In the genomic region with DNA sequence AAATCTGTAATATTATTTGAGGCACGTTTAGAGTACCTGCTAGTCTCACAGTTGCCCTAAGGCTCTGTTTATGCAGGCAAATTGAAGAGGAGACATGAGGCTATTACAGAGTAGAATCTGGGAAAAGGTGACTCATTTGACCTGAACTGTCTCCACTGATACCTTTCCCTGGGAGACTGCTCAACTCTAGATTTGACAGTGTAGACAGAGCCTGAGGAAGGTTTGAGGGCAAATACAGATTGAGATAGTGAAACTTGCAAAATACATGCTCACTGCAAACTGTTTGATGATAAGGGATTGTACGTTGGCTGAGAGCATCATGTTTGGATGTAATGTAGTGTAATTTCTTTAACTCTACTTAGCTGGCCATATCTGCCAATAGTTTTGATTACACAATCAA, we compare ENCODE assay signal across 22 cellular contexts.
DNase-seq lines count a peak whose midpoint lies in the region; ATAC-seq, FAIRE-seq and TF ChIP-seq lines count a peak whose summit lies in the region.
"Had no signal": no experiment of that assay in that cellular context is flagged by ENCODE, and none has a peak within 500 bp of the region (broad histone marks: within the 10 kb centered on the region; RNA-seq: fewer than 3 reads in every experiment).

No MANE protein-coding gene starts in this region.

- DNase-seq in MCF 10A (ENCODE audit: unreplicated experiment) = peak; percentile 24
- DNase-seq in mammary epithelial cell = no peak
- DNase-seq in OCI-M1 (lab: John Stamatoyannopoulos, UW) = peak; percentile 14
- DNase-seq in HepG2 (ENCODE audit: low spot score) = no peak
- no peak for DNase-seq in NCI-H1694 treated with DMSO at 0.1 percent for 48 hours (lab: John Stamatoyannopoulos, UW)
- no peak for DNase-seq in activated CD4-positive, CD25-positive, alpha-beta regulatory T cell (lab: John Stamatoyannopoulos, UW)
- no peak for DNase-seq in activated naive CD4-positive, alpha-beta T cell treated with anti-CD3 and anti-CD28 coated beads for 36 hours
- DNase-seq: Caco-2; CD4-positive, CD25-positive, alpha-beta regulatory T cell; CD8-positive, alpha-beta T cell; DMS153; DND-41; H9 had no signal

- intact Hi-C loops in MCF 10A (cut with micrococcal nuclease) (no loop called here), mammary epithelial cell (cut with micrococcal nuclease) (no loop called here), HepG2 (cut with micrococcal nuclease; ENCODE audit: unreplicated experiment) (loop anchor here (10.0 kb wide), 1 partner anchor 1622 kb away; no protein-coding TSS in a partner anchor)
- intact Hi-C loops in activated naive CD4-positive, alpha-beta T cell treated with anti-CD3 and anti-CD28 coated beads for 36 hours (cut with micrococcal nuclease) = no loop called here

- H3K4me1 ChIP-seq in mammary epithelial cell (ENCODE audit: insufficient read depth, low read length) (no peaks in the 10 kb centered on the region), HepG2 (ENCODE audit: insufficient read depth, low read length) (no peaks in the 10 kb centered on the region)
- H3K4me1 ChIP-seq: BLaER1, Caco-2 had no signal

- no peak overlapping the region for H3K4me3 Mint-ChIP-seq in MCF 10A (ENCODE audit: unreplicated experiment)
- no peak overlapping the region for H3K4me3 Mint-ChIP-seq in activated naive CD4-positive, alpha-beta T cell treated with anti-CD3 and anti-CD28 coated beads for 36 hours
- H3K4me3 Mint-ChIP-seq: B cell; CD4-positive, CD25-positive, alpha-beta regulatory T cell; CD8-positive, alpha-beta T cell; GM23338; H9 had no signal

- dilution Hi-C loops in mammary epithelial cell (cut with HindIII; ENCODE audit: low sequenced_read_pairs) = no loop called here

- H3K27me3 ChIP-seq in mammary epithelial cell (ENCODE audit: insufficient read depth, low read length) = no peaks in the 10 kb centered on the region
- H3K27me3 ChIP-seq in HepG2 (ENCODE audit: control insufficient read depth in 1 of 2, insufficient read depth in 2 of 2, low read length in 2 of 2) = no peaks in the 10 kb centered on the region
- H3K27me3 ChIP-seq: BLaER1 had no signal

- H3K9me3 Mint-ChIP-seq in MCF 10A (ENCODE audit: unreplicated experiment) = peaks cover 23% of the 10 kb centered on the region
- peaks cover 17% of the 10 kb centered on the region for H3K9me3 Mint-ChIP-seq in activated naive CD4-positive, alpha-beta T cell treated with anti-CD3 and anti-CD28 coated beads for 36 hours
- H3K9me3 Mint-ChIP-seq: GM23338, H9 had no signal

- no peak for FAIRE-seq in HepG2 (lab: Jason Lieb, UNC)
- FAIRE-seq: A204.1, G401.6, GM12892 had no signal

- BruUV-seq in MCF 10A (replicated peaks; lab: Mats Ljungman, UMichigan) (no TSS peak), mammary epithelial cell (replicated peaks; lab: Mats Ljungman, UMichigan) (no TSS peak), HepG2 (replicated peaks; lab: Mats Ljungman, UMichigan) (no TSS peak)

- no peaks in the 10 kb centered on the region for H3K36me3 ChIP-seq in mammary epithelial cell (ENCODE audit: insufficient read depth, low read length)
- H3K36me3 ChIP-seq in HepG2 (replicated peaks in 1 of 2; ENCODE audit: control insufficient read depth in 1 of 2, insufficient read depth in 2 of 2, low read length in 2 of 2) = no peaks in the 10 kb centered on the region
- H3K36me3 ChIP-seq: BLaER1 had no signal

- no peaks in the 10 kb centered on the region for H3K36me3 Mint-ChIP-seq in MCF 10A (ENCODE audit: insufficient read depth, unreplicated experiment)
- no peaks in the 10 kb centered on the region for H3K36me3 Mint-ChIP-seq in activated naive CD4-positive, alpha-beta T cell treated with anti-CD3 and anti-CD28 coated beads for 36 hours (ENCODE audit: low read depth)
- H3K36me3 Mint-ChIP-seq: CD4-positive, CD25-positive, alpha-beta regulatory T cell; CD8-positive, alpha-beta T cell had no signal

- H3K27me3 Mint-ChIP-seq in MCF 10A (ENCODE audit: insufficient read depth, unreplicated experiment) = no peaks in the 10 kb centered on the region
- H3K27me3 Mint-ChIP-seq in activated naive CD4-positive, alpha-beta T cell treated with anti-CD3 and anti-CD28 coated beads for 36 hours (ENCODE audit: low read depth) = no peaks in the 10 kb centered on the region
- H3K27me3 Mint-ChIP-seq: B cell had no signal

- H3K9me3 ChIP-seq in mammary epithelial cell (replicated peaks; ENCODE audit: insufficient read depth, low read length) (no peaks in the 10 kb centered on the region), HepG2 (ENCODE audit: low read length) (no peaks in the 10 kb centered on the region)
- H3K9me3 ChIP-seq: BLaER1, Caco-2 had no signal

- no peak for ATAC-seq in HepG2
- ATAC-seq: CD8-positive, alpha-beta T cell; GM23338; HCT116 had no signal

- H3K4me2 ChIP-seq in mammary epithelial cell (ENCODE audit: insufficient read depth, low read depth, low read length) (no peak overlapping the region), HepG2 (ENCODE audit: low read depth, low read length) (no peak overlapping the region)
- H3K4me2 ChIP-seq: BLaER1 had no signal

- TF ChIP-seq CTCF in MCF 10A (IDR thresholded peaks at IDR 0.05; ENCODE audit: unreplicated experiment) (no peak), mammary epithelial cell (conservative IDR thresholded peaks at IDR 0.05 in 1 of 2, IDR thresholded peaks at IDR 0.05 in 1 of 2; ENCODE audit: extremely low read depth in 1 of 2, insufficient read depth in 1 of 2, low read depth in 1 of 2, low read length in 2 of 2) (no peak), HepG2 (CRISPR knock-in tag; IDR thresholded peaks at IDR 0.05) (no peak)

- H3K9ac ChIP-seq in mammary epithelial cell (ENCODE audit: insufficient read depth, low read length) (no peak overlapping the region), HepG2 (ENCODE audit: insufficient read depth, low read depth, low read length) (no peak overlapping the region)
- H3K9ac ChIP-seq: BLaER1 had no signal

- H3K27ac ChIP-seq in mammary epithelial cell (ENCODE audit: insufficient read depth, low read depth, low read length) (no peak overlapping the region), HepG2 (ENCODE audit: extremely low read length, insufficient read depth, low read length) (no peak overlapping the region)
- H3K27ac ChIP-seq: 22Rv1, BLaER1, C4-2B had no signal

- H3K79me2 ChIP-seq in mammary epithelial cell (ENCODE audit: insufficient read depth, low read length) (no peaks in the 10 kb centered on the region), HepG2 (ENCODE audit: insufficient read depth, low read length) (no peaks in the 10 kb centered on the region)

- CTCF ChIA-PET in MCF 10A (lab: Yijun Ruan, JAX) = no interaction called here
- CTCF ChIA-PET in mammary epithelial cell (lab: Charles Lee; ENCODE audit: low non-redundant PET) = no interaction called here
- CTCF ChIA-PET in HepG2 (lab: Yijun Ruan, JAX; ENCODE audit: low intra/inter-chr PET ratio, low total read pairs) = no interaction called here
- CTCF ChIA-PET in activated naive CD4-positive, alpha-beta T cell treated with anti-CD3 and anti-CD28 coated beads for 36 hours (lab: Charles Lee) = interaction anchor here (0.8 kb wide), 1 partner anchor 12 kb away, joined by 3 read pairs; no protein-coding TSS in a partner anchor

- TF ChIP-seq EP300 in HepG2 (IDR thresholded peaks at IDR 0.05; ENCODE audit: low read depth in 2 of 2, low read length in 2 of 2) (no peak), HepG2 (CRISPR knock-in tag; IDR thresholded peaks at IDR 0.05; ENCODE audit: borderline replicate concordance) (no peak)

- POLR2A ChIA-PET in MCF 10A (lab: Yijun Ruan, JAX) = no interaction called here
- POLR2A ChIA-PET in HepG2 (lab: Yijun Ruan, JAX) = no interaction called here

- H3K27ac Mint-ChIP-seq in MCF 10A (ENCODE audit: low read depth, unreplicated experiment) = no peak overlapping the region
- no peak overlapping the region for H3K27ac Mint-ChIP-seq in activated naive CD4-positive, alpha-beta T cell treated with anti-CD3 and anti-CD28 coated beads for 36 hours
- H3K27ac Mint-ChIP-seq: B cell; CD4-positive, CD25-positive, alpha-beta regulatory T cell; CD8-positive, alpha-beta T cell; GM23338 had no signal

- H3K4me1 Mint-ChIP-seq in MCF 10A (ENCODE audit: insufficient read depth, unreplicated experiment) = no peaks in the 10 kb centered on the region
- no peaks in the 10 kb centered on the region for H3K4me1 Mint-ChIP-seq in activated naive CD4-positive, alpha-beta T cell treated with anti-CD3 and anti-CD28 coated beads for 36 hours (ENCODE audit: low read depth)
- H3K4me1 Mint-ChIP-seq: B cell; CD4-positive, CD25-positive, alpha-beta regulatory T cell had no signal

- no peaks in the 10 kb centered on the region for H4K20me1 ChIP-seq in mammary epithelial cell (ENCODE audit: insufficient read depth, low read length)
- H4K20me1 ChIP-seq in HepG2 (ENCODE audit: insufficient read depth, low read length) = no peaks in the 10 kb centered on the region
- H4K20me1 ChIP-seq: BLaER1 had no signal

- WGBS in mammary epithelial cell (ENCODE audit: low coverage, missing lambda C conversion rate) = 17% methylated on average over 1 of the region's 2 CpGs
- WGBS in HepG2 (ENCODE audit: low lambda C conversion rate) = 10% methylated on average over 2 of the region's 2 CpGs

- TF ChIP-seq POLR2A in HepG2 (IDR thresholded peaks at IDR 0.05; ENCODE audit: insufficient read depth in 1 of 2, low read depth in 2 of 2, low read length in 2 of 2) = no peak

- H3K4me3 ChIP-seq in mammary epithelial cell (replicated peaks in 1 of 3; ENCODE audit: insufficient read depth in 1 of 3, low read depth in 2 of 3, low read length in 3 of 3) (no peak overlapping the region), HepG2 (replicated peaks in 1 of 3; ENCODE audit: insufficient read depth in 1 of 3, low read depth in 2 of 3, low read length in 3 of 3) (no peak overlapping the region)
- H3K4me3 ChIP-seq: BLaER1, GM23338 had no signal

- no peak for TF ChIP-seq RAD21 in HepG2 (CRISPR knock-in tag; IDR thresholded peaks at IDR 0.05)

- in situ Hi-C loops in mammary epithelial cell (cut with MboI; ENCODE audit: low sequenced_read_pairs in 2 of 2) (no loop called here), HepG2 (cut with HindIII; ENCODE audit: extremely low pct_ligation_motif_present, low pct_unique_long_range_greater_than_20kb) (no loop called here)

- no peak overlapping the region for H2AFZ ChIP-seq in mammary epithelial cell (ENCODE audit: low read depth, low read length)
- no peak overlapping the region for H2AFZ ChIP-seq in HepG2 (ENCODE audit: low read length)
- H2AFZ ChIP-seq: GM23338 had no signal

TF ChIP-seq in HepG2, 621 proteins besides CTCF, POLR2A, EP300 and RAD21 (continues in another document):
- TF ChIP-seq CEBPB (IDR thresholded peaks at IDR 0.05; ENCODE audit: borderline replicate concordance, low read depth, low read length) = peak; percentile 61; the same call in 1 of the 2 replicates

Comparison
In these comparisons a context has a peak if more than half of its experiments do, and no peak if none do; other contexts are left out.
1. DNase-seq: peak in MCF 10A (single experiment) and OCI-M1 (single experiment); none in mammary epithelial cell (single experiment), HepG2 (single experiment), NCI-H1694 treated with DMSO at 0.1 percent for 48 hours (single experiment), activated CD4-positive, CD25-positive, alpha-beta regulatory T cell (0 of 4) and activated naive CD4-positive, alpha-beta T cell treated with anti-CD3 and anti-CD28 coated beads for 36 hours (single experiment).